In genomic region chr17:43547659-43548256, GRCh38 we compare ENCODE assay signal across 2 cellular contexts.
TF ChIP-seq lines count a peak whose summit lies in the region.

No MANE protein-coding gene starts in this region.

TF ChIP-seq in GM23338, 12 proteins besides CTCF, POLR2A, EP300 and RAD21:
- TF ChIP-seq POLR2AphosphoS5 (IDR thresholded peaks at IDR 0.05; ENCODE audit: low read depth) = no peak

TF ChIP-seq in K562, 482 proteins besides CTCF, POLR2A, EP300 and RAD21:
- TF ChIP-seq RBM25 (IDR thresholded peaks at IDR 0.05; ENCODE audit: low read depth, low read length, severe bottlenecking) (peak; percentile 80), ZNF589 (CRISPR knock-in tag; IDR thresholded peaks at IDR 0.05; ENCODE audit: low read depth) (no peak), NR2F6 (CRISPR knock-in tag; IDR thresholded peaks at IDR 0.05) (no peak), POLR2AphosphoS5 (IDR thresholded peaks at IDR 0.05; ENCODE audit: control insufficient read depth, insufficient read depth, low read depth, low read length) (no peak), XRCC3 (IDR thresholded peaks at IDR 0.05) (no peak), ZNF436 (CRISPR knock-in tag; IDR thresholded peaks at IDR 0.05) (0 out of 2 replicates have a peak, but pooled peaks have one; percentile 33), PTBP1 (IDR thresholded peaks at IDR 0.05; ENCODE audit: low read depth, low read length) (no peak), ZNF830 (CRISPR knock-in tag; IDR thresholded peaks at IDR 0.05) (no peak), XRCC4 (IDR thresholded peaks at IDR 0.05; ENCODE audit: extremely low read depth, insufficient read depth, insufficient read length) (no peak), FUS (optimal IDR thresholded peaks at IDR 0.05; ENCODE audit: low read depth, low read length) (no peak), NRF1 (conservative IDR thresholded peaks at IDR 0.05 in 1 of 2, IDR thresholded peaks at IDR 0.05 in 1 of 2) (no peak), ZFP36 (IDR thresholded peaks at IDR 0.05; ENCODE audit: low read depth, low read length, partially characterized antibody) (peak; percentile 97), SMARCE1 (IDR thresholded peaks at IDR 0.05) (no peak), PRPF4 (IDR thresholded peaks at IDR 0.05; ENCODE audit: insufficient read depth, low read depth, low read length, poor library complexity, severe bottlenecking) (no peak), TARDBP (IDR thresholded peaks at IDR 0.05) (no peak), RFX1 (IDR thresholded peaks at IDR 0.05) (peak; percentile 73), ETV6 (IDR thresholded peaks at IDR 0.05; ENCODE audit: borderline replicate concordance in 1 of 2, low read depth in 2 of 2, low read length in 1 of 2) (no peak), ETV6 (CRISPR knock-in tag; IDR thresholded peaks at IDR 0.05; ENCODE audit: borderline replicate concordance) (no peak), SRSF1 (IDR thresholded peaks at IDR 0.05; ENCODE audit: low read depth, low read length) (no peak), ZNF668 (CRISPR knock-in tag; IDR thresholded peaks at IDR 0.05) (no peak), THRA (IDR thresholded peaks at IDR 0.05) (no peak)
- TF ChIP-seq, protein P1, sequence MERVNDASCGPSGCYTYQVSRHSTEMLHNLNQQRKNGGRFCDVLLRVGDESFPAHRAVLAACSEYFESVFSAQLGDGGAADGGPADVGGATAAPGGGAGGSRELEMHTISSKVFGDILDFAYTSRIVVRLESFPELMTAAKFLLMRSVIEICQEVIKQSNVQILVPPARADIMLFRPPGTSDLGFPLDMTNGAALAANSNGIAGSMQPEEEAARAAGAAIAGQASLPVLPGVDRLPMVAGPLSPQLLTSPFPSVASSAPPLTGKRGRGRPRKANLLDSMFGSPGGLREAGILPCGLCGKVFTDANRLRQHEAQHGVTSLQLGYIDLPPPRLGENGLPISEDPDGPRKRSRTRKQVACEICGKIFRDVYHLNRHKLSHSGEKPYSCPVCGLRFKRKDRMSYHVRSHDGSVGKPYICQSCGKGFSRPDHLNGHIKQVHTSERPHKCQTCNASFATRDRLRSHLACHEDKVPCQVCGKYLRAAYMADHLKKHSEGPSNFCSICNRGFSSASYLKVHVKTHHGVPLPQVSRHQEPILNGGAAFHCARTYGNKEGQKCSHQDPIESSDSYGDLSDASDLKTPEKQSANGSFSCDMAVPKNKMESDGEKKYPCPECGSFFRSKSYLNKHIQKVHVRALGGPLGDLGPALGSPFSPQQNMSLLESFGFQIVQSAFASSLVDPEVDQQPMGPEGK (CRISPR knock-in tag; IDR thresholded peaks at IDR 0.05; ENCODE audit: borderline replicate concordance) = no peak
